In the genomic region with DNA sequence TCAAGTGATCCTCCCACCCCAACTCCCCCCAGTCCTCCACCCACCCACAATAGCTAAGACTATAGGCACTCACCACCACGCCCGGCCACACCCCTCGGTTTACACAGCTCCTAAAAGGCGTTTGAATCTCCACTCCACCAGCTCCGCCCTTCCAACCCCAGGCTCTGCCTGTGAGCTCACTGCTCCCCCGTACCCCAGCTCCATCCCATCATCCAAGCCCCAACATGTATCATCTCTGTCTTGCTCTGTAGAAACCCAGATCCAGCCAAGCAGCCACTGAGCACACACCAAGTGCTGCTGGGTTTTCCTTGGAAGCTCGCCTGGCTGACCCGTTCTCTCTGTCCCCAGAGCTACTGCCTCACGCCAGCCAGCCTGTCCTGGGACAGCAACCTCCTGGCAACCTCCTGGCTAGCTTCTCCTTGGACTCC, we compare ENCODE assay signal across 16 cellular contexts. TPM values are rescaled to one million over a fixed set of nuclear protein-coding genes. Genes with fewer than 3 reads are reported as not detected.
DNase-seq lines count a peak whose midpoint lies in the region; ATAC-seq and TF ChIP-seq lines count a peak whose summit lies in the region.
"Had no signal": no experiment of that assay in that cellular context is flagged by ENCODE, and none has a peak within 500 bp of the region (broad histone marks: within the 10 kb centered on the region; RNA-seq: fewer than 3 reads in every experiment).

No MANE protein-coding gene starts in this region.

- no peak overlapping the region for H3K14ac ChIP-seq in IMR-90 (replicated peaks; ENCODE audit: low read depth, low read length)

- H2AK9ac ChIP-seq in IMR-90 (replicated peaks; ENCODE audit: low read depth, low read length, poor library complexity) = peak overlapping the region; percentile 77

- H3K18ac ChIP-seq in IMR-90 (ENCODE audit: low read depth, low read length) = no peak overlapping the region; the same call in 1 of the 2 replicates

- dilution Hi-C loops in IMR-90 (cut with HindIII; ENCODE audit: low sequenced_read_pairs, unreplicated experiment) = no loop called here

- no peak overlapping the region for H3K27ac ChIP-seq in IMR-90 (ENCODE audit: insufficient read depth, low read length)
- H3K27ac ChIP-seq in colonic mucosa = no peak overlapping the region
- H3K27ac ChIP-seq in lower lobe of right lung = no peak overlapping the region
- no peak overlapping the region for H3K27ac ChIP-seq in stomach
- H3K27ac ChIP-seq: HL-60, Peyer's patch had no signal

- POLR2A ChIA-PET in IMR-90 (lab: Charles Lee; ENCODE audit: unreplicated experiment) = interaction anchor here (0.9 to 1.5 kb wide), 3 partner anchors 31 to 57 kb away, joined by 3 to 5 read pairs (median 5); partner anchors contain the start of gene CHTOP

- H4K91ac ChIP-seq in IMR-90 (ENCODE audit: insufficient read depth, low read depth, low read length) = peak overlapping the region; percentile 73

- H3K9me1 ChIP-seq in IMR-90 (ENCODE audit: insufficient read depth, low read length) = peaks cover 8% of the 10 kb centered on the region

- no peak overlapping the region for H3K56ac ChIP-seq in IMR-90 (ENCODE audit: extremely low read depth, insufficient read depth, low read length)

- DNase-seq in IMR-90 (no peak), colonic mucosa (peak; percentile 79), lower lobe of right lung (peak; percentile 53), stomach (peak; percentile 33), NCI-H1930 (lab: John Stamatoyannopoulos, UW) (no peak)
- DNase-seq: activated CD4-positive, CD25-positive, alpha-beta regulatory T cell treated with anti-CD3 and anti-CD28 coated beads, Interleukin-2, amount 50 U/mL, for 72 hours; activated CD8-positive, alpha-beta memory T cell treated with anti-CD3 and anti-CD28 coated beads, Interleukin-2, amount 50 U/mL, for 4 hours; activated naive CD4-positive, alpha-beta T cell treated with anti-CD3 and anti-CD28 coated beads for 36 hours; CD4-positive, CD25-positive, alpha-beta regulatory T cell; NCI-H1436 treated with DMSO at 0.1 percent for 48 hours; Peyer's patch had no signal

- H3K36me3 ChIP-seq in IMR-90 (ENCODE audit: control insufficient read depth, insufficient read depth, low read length) (no peaks in the 10 kb centered on the region), colonic mucosa (no peaks in the 10 kb centered on the region), lower lobe of right lung (no peaks in the 10 kb centered on the region), stomach (no peaks in the 10 kb centered on the region)
- H3K36me3 ChIP-seq: Peyer's patch had no signal

- H3K27me3 ChIP-seq in IMR-90 (ENCODE audit: control insufficient read depth, insufficient read depth, low read length) (no peaks in the 10 kb centered on the region), colonic mucosa (no peaks in the 10 kb centered on the region), lower lobe of right lung (ENCODE audit: low read depth) (no peaks in the 10 kb centered on the region), stomach (no peaks in the 10 kb centered on the region)
- H3K27me3 ChIP-seq: Peyer's patch had no signal

- no peak overlapping the region for H3K4me3 ChIP-seq in IMR-90 (ENCODE audit: insufficient read depth, low read depth, low read length)
- no peak overlapping the region for H3K4me3 ChIP-seq in colonic mucosa
- H3K4me3 ChIP-seq in lower lobe of right lung = no peak overlapping the region
- H3K4me3 ChIP-seq in stomach = no peak overlapping the region
- H3K4me3 ChIP-seq: Peyer's patch had no signal

- no peaks in the 10 kb centered on the region for H3K9me3 ChIP-seq in IMR-90 (ENCODE audit: control insufficient read depth, insufficient read depth, low read length)
- H3K9me3 ChIP-seq in colonic mucosa = no peaks in the 10 kb centered on the region
- no peaks in the 10 kb centered on the region for H3K9me3 ChIP-seq in lower lobe of right lung
- H3K9me3 ChIP-seq in stomach = no peaks in the 10 kb centered on the region
- H3K9me3 ChIP-seq: Peyer's patch had no signal

- TF ChIP-seq CTCF in IMR-90 (conservative IDR thresholded peaks at IDR 0.05; ENCODE audit: low read depth, low read length) = no peak
- TF ChIP-seq CTCF in colonic mucosa (IDR thresholded peaks at IDR 0.05) = no peak
- TF ChIP-seq CTCF in lower lobe of right lung (IDR thresholded peaks at IDR 0.05) = no peak
- TF ChIP-seq CTCF in stomach (IDR thresholded peaks at IDR 0.05) = no peak

- H4K8ac ChIP-seq in IMR-90 (ENCODE audit: low read depth in 2 of 2, low read length in 2 of 2) = peak overlapping the region in 1 of 2 experiments; percentile 50; a peak in 1 of 4 replicates

- H2BK20ac ChIP-seq in IMR-90 (ENCODE audit: low read depth, low read length) = peak overlapping the region; percentile 6

- 0 out of 3 replicates have a peak overlapping the region, but pooled peaks have one; percentile 34 for H2BK15ac ChIP-seq in IMR-90 (ENCODE audit: low read depth, low read length)

- no peak overlapping the region for H2BK5ac ChIP-seq in IMR-90 (ENCODE audit: low read depth, low read length, poor library complexity, severe bottlenecking)

- intact Hi-C loops in IMR-90 (cut with micrococcal nuclease) (no loop called here), colonic mucosa (cut with DNase I) (loop anchor here (10.0 kb wide), 2 partner anchors 87 to 177 kb away; no protein-coding TSS in a partner anchor), lower lobe of right lung (cut with DNase I) (no loop called here), stomach (cut with DNase I; ENCODE audit: low total_unique reads) (no loop called here)

- H4K20me1 ChIP-seq in IMR-90 (ENCODE audit: insufficient read depth, low read length) = no peaks in the 10 kb centered on the region

- ATAC-seq in IMR-90 (ENCODE audit: low read depth) (no peak), lower lobe of right lung (peak; percentile 43 to 56), HG03175 (IDR thresholded peaks at IDR 0.05; ENCODE audit: unreplicated experiment) (no peak), HG02798 (IDR thresholded peaks at IDR 0.05; ENCODE audit: poor library complexity, unreplicated experiment) (no peak)

- H4K5ac ChIP-seq in IMR-90 (ENCODE audit: low read depth, low read length) = no peak overlapping the region

- H3K4me2 ChIP-seq in IMR-90 (ENCODE audit: low read depth, low read length) = no peak overlapping the region

- CTCF ChIA-PET in IMR-90 (lab: Yijun Ruan, JAX) = interaction anchor here (0.8 kb wide), 1 partner anchor 11 kb away, joined by 3 read pairs; no protein-coding TSS in a partner anchor

- peak overlapping the region; percentile 62 for H3K4ac ChIP-seq in IMR-90 (ENCODE audit: low read depth, low read length)

- H3K4me1 ChIP-seq in IMR-90 (ENCODE audit: control insufficient read depth, insufficient read depth, low read length) (peaks cover 15% of the 10 kb centered on the region), colonic mucosa (no peaks in the 10 kb centered on the region), lower lobe of right lung (peaks cover 13% of the 10 kb centered on the region), stomach (peaks cover 1 to 23% (median 9%) of the 10 kb centered on the region in 4 donors)

- WGBS in IMR-90 (ENCODE audit: extremely low coverage in 2 of 2, insufficient read length in 1 of 2), 2 experiments = 68% methylated on average over 8 of the region's 9 CpGs; no CpG with 5 or more reads in 1 of the 2 experiments
- 21 to 40% (median 33%) methylated on average over 9 of the region's 9 CpGs for WGBS in stomach, 5 donors

- H3K79me1 ChIP-seq in IMR-90 (ENCODE audit: low read depth in 1 of 2, low read length in 2 of 2) = no peaks in the 10 kb centered on the region

- in situ Hi-C loops in IMR-90 (cut with MboI; ENCODE audit: low sequenced_read_pairs) = no loop called here

- H3K23ac ChIP-seq in IMR-90 (ENCODE audit: low read depth, low read length) = no peak overlapping the region

- no peak overlapping the region for H3K9ac ChIP-seq in IMR-90 (ENCODE audit: low read depth, low read length)
- no peak overlapping the region for H3K9ac ChIP-seq in colonic mucosa (ENCODE audit: low read depth in 2 of 2, low read length in 2 of 2)

- peak overlapping the region; percentile 58; the same call in 1 of the 2 replicates for H2AK5ac ChIP-seq in IMR-90 (ENCODE audit: low read depth, low read length)

- TF ChIP-seq POLR2A in IMR-90 (IDR thresholded peaks at IDR 0.05; ENCODE audit: low read depth, low read length) = no peak
- TF ChIP-seq POLR2A in stomach (IDR thresholded peaks at IDR 0.05) = no peak

- peak overlapping the region; percentile 76 for H2BK120ac ChIP-seq in IMR-90 (ENCODE audit: low read depth, low read length)

- no peak for TF ChIP-seq EP300 in stomach (IDR thresholded peaks at IDR 0.05)

- TF ChIP-seq RAD21 in IMR-90 (IDR thresholded peaks at IDR 0.05; ENCODE audit: low read length) = no peak

- peak overlapping the region; percentile 61 for H2AFZ ChIP-seq in IMR-90 (replicated peaks; ENCODE audit: low read length, poor library complexity)

- BruUV-seq in IMR-90 (replicated peaks; lab: Mats Ljungman, UMichigan) = no TSS peak

RNA-seq across cellular contexts. Expression of gene S100A2, which starts 12.0 kb away (rescaled TPM):
- total RNA-seq in IMR-90 (2012; rRNA removed) = 3.6 and 4.4 TPM in 2 replicates
- polyA plus RNA-seq in IMR-90 (2012; rRNA removed) = 7.9 and 9.5 TPM in 2 replicates
- 6.2 and 11.3 TPM in 2 replicates for polyA plus RNA-seq in IMR-90 (2012; cell fraction: cytosol; rRNA removed)
- 5.1 TPM in 2 replicates for polyA plus RNA-seq in IMR-90 (2012; cell fraction: nucleus; rRNA removed; ENCODE audit: low replicate concordance)
- total RNA-seq in colonic mucosa = 1 to 10 TPM; 1.0 to 2.4 TPM
- total RNA-seq in lower lobe of right lung = 3.8 TPM
- total RNA-seq in stomach = 10 to 100 TPM in 1 of 5 donors, 1 to 10 TPM in 1, not detected in 3; 2.2 to 12.7 TPM
- 1,000 to 10,000 TPM in 1 of 3 donors, 1 to 10 TPM in 2; 4.9 to 1,809 (median 8.3) TPM for polyA plus RNA-seq in stomach
- total RNA-seq: CD4-positive, CD25-positive, alpha-beta regulatory T cell; Peyer's patch had no signal
- polyA plus RNA-seq: CD4-positive, CD25-positive, alpha-beta regulatory T cell had no signal

RNA-seq across cellular contexts. Expression of gene S100A3, which starts 28.6 kb away (rescaled TPM):
- total RNA-seq in IMR-90 (2012; rRNA removed) = 1.4 and 2.9 TPM in 2 replicates
- 4.5 and 6.2 TPM in 2 replicates for polyA plus RNA-seq in IMR-90 (2012; rRNA removed)
- 5.1 and 8.9 TPM in 2 replicates for polyA plus RNA-seq in IMR-90 (2012; cell fraction: cytosol; rRNA removed)
- polyA plus RNA-seq in IMR-90 (2012; cell fraction: nucleus; rRNA removed; ENCODE audit: low replicate concordance) = 3.3 and 5.1 TPM in 2 replicates
- under 1 TPM in 1 of 2 donors, not detected in 1; 0.61 TPM for total RNA-seq in colonic mucosa
- total RNA-seq in lower lobe of right lung = 4.5 TPM
- not detected for total RNA-seq in stomach
- polyA plus RNA-seq in stomach = 10 to 100 TPM in 1 of 3 donors, 1 to 10 TPM in 2; 2.6 to 15.0 (median 5.4) TPM
- total RNA-seq: activated naive CD4-positive, alpha-beta T cell treated with anti-CD3 and anti-CD28 coated beads for 36 hours; CD4-positive, CD25-positive, alpha-beta regulatory T cell; Peyer's patch; T-helper 1 cell treated with Interleukin-12 subunit alpha and Interleukin-12 subunit beta and Interleukin-4 antibody, amounts not matched to agents 30 ng/mL and 1 ng/mL, for 36 hours had no signal
- polyA plus RNA-seq: CD4-positive, CD25-positive, alpha-beta regulatory T cell had no signal

RNA-seq across cellular contexts. Expression of gene S100A4, which starts 32.0 kb away (rescaled TPM):
- 5.6 and 7.5 TPM in 2 replicates for total RNA-seq in IMR-90 (2012; rRNA removed)
- polyA plus RNA-seq in IMR-90 (2012; rRNA removed) = 15.0 and 16.6 TPM in 2 replicates
- polyA plus RNA-seq in IMR-90 (2012; cell fraction: cytosol; rRNA removed) = 17.1 and 25.7 TPM in 2 replicates
- 3.3 and 5.2 TPM in 2 replicates for polyA plus RNA-seq in IMR-90 (2012; cell fraction: nucleus; rRNA removed; ENCODE audit: low replicate concordance)
- 10 to 100 TPM; 41.8 to 83.8 TPM for total RNA-seq in colonic mucosa
- total RNA-seq in lower lobe of right lung = 600 TPM
- total RNA-seq in stomach = 10 to 100 TPM in 4 of 5 donors, 1 to 10 TPM in 1; 9.9 to 53.3 (median 19.4) TPM
- polyA plus RNA-seq in stomach = 100 to 1,000 TPM; 145 to 541 (median 274) TPM

RNA-seq across cellular contexts. Expression of gene S100A16, which starts 35.3 kb away (rescaled TPM):
- total RNA-seq in IMR-90 (2012; rRNA removed) (201 and 226 TPM in 2 replicates), colonic mucosa (100 to 1,000 TPM; 232 to 288 TPM), lower lobe of right lung (52.3 TPM), stomach (100 to 1,000 TPM in 1 of 5 donors, 10 to 100 TPM in 2, 1 to 10 TPM in 2; 8.9 to 192 (median 47.9) TPM)
- polyA plus RNA-seq in IMR-90 (2012; rRNA removed) (515 and 543 TPM in 2 replicates), stomach (100 to 1,000 TPM; 145 to 361 (median 188) TPM)
- 348 and 533 TPM in 2 replicates for polyA plus RNA-seq in IMR-90 (2012; cell fraction: cytosol; rRNA removed)
- 129 and 138 TPM in 2 replicates for polyA plus RNA-seq in IMR-90 (2012; cell fraction: nucleus; rRNA removed; ENCODE audit: low replicate concordance)
- total RNA-seq: activated naive CD4-positive, alpha-beta T cell treated with anti-CD3 and anti-CD28 coated beads for 36 hours; CD4-positive, CD25-positive, alpha-beta regulatory T cell; T-helper 1 cell treated with Interleukin-12 subunit alpha and Interleukin-12 subunit beta and Interleukin-4 antibody, amounts not matched to agents 30 ng/mL and 1 ng/mL, for 36 hours had no signal
- polyA plus RNA-seq: CD4-positive, CD25-positive, alpha-beta regulatory T cell had no signal

RNA-seq across cellular contexts. Expression of gene S100A5, which starts 36.9 kb away (rescaled TPM):
- total RNA-seq in IMR-90 (2012; rRNA removed) (0.56 TPM in 1 of 2 replicates, not detected in the other), colonic mucosa (not detected), lower lobe of right lung (not detected), stomach (not detected)
- polyA plus RNA-seq in IMR-90 (2012; rRNA removed) (0.27 and 0.55 TPM in 2 replicates), stomach (not detected)
- polyA plus RNA-seq in IMR-90 (2012; cell fraction: cytosol; rRNA removed) = 1.1 TPM in 1 of 2 replicates, not detected in the other
- polyA plus RNA-seq in IMR-90 (2012; cell fraction: nucleus; rRNA removed; ENCODE audit: low replicate concordance) = not detected in 2 replicates
- total RNA-seq: fibroblast of villous mesenchyme, Peyer's patch had no signal

Comparison
In these comparisons a context has a peak if more than half of its experiments do, and no peak if none do; other contexts are left out.
1. ATAC-seq: peak in lower lobe of right lung (2 of 2); none in IMR-90 (single experiment), HG03175 (single experiment) and HG02798 (single experiment).
2. DNase-seq: peak in colonic mucosa (single experiment), lower lobe of right lung (single experiment) and stomach (single experiment); none in IMR-90 (single experiment) and NCI-H1930 (0 of 2).